8 cellular contexts compared by ENCODE assay signal in the genomic region with DNA sequence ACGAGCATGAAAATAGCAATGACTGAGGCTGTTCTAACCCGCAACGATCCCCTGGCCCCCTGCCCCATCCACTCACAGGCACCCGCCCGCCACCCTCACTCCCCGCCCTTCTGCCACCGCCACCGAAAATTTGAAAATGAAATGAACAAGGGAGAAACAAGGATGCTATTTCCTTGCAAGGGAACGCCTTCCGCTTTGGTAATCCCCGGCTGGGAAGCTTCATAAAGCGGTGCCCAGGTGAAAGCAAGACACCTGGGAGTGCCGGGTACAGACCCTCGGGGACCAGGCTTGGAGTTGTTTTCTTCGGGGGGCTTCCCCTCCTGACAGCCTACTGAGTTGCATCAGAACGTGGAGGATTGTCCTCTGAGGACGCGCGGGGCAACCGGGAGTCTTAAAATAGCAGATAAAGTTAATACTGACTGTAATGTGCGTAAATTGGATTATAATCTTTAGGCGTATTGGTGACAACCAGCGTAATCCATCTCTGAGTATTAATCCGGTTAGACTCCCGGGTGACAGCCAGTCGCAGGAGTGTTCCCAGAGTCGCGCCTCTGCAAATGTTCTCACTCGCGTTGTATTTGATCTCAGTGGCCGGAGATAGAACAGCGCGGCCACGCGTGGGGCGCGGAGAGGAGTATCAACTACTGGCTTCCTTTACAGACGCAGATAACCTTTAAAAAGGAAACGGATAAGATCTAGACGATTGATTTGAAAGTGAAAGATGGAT. TPM values are rescaled to one million over a fixed set of nuclear protein-coding genes. Genes with fewer than 3 reads are reported as not detected.
DNase-seq lines count a peak whose midpoint lies in the region; ATAC-seq and TF ChIP-seq lines count a peak whose summit lies in the region.

No MANE protein-coding gene starts in this region.

- peak in 25 of 56 donors; percentile 6 to 40 (median 19) for TF ChIP-seq CTCF in dorsolateral prefrontal cortex (IDR thresholded peaks at IDR 0.05 in 54 of 56, conservative IDR thresholded peaks at IDR 0.05 in 2 of 56; ENCODE audit: low read depth in 1 of 56, partially characterized antibody in 56 of 56)

- no peak overlapping the region for H2BK15ac ChIP-seq in mesendoderm (replicated peaks; ENCODE audit: low read depth)

- intact Hi-C loops in dorsolateral prefrontal cortex (cut with DNase I): loop anchor here (2.0 to 5.0 kb wide), 6 partner anchors 62 to 696 kb away; a partner anchor contains a TSS

- H3K56ac ChIP-seq in mesendoderm (ENCODE audit: low read length): peak overlapping the region; percentile 78

- no peak overlapping the region for H4K8ac ChIP-seq in mesendoderm (ENCODE audit: low read depth, low read length)

- DNase-seq in HT1080 (ENCODE audit: low read depth): peak; percentile 13
- DNase-seq in activated CD4-positive, CD25-positive, alpha-beta regulatory T cell treated with anti-CD3 and anti-CD28 coated beads, Interleukin-2, amount 50 U/mL, for 72 hours: peak; percentile 60
- peak in 9 of 10 donors; percentile 24 to 56 (median 49) for DNase-seq in dorsolateral prefrontal cortex
- peak; percentile 14 for DNase-seq in mesendoderm
- DNase-seq in stimulated activated CD8-positive, alpha-beta memory T cell treated with anti-CD3 and anti-CD28 coated beads, Interleukin-2, amount 100 ng/mL, for 1 hour (ENCODE audit: low read depth in 2 of 2): peak; percentile 17 to 40
- no peak for DNase-seq in SHP77 (lab: John Stamatoyannopoulos, UW)
- no peak for DNase-seq in NCI-H446 treated with DMSO at 0.1 percent for 48 hours (lab: John Stamatoyannopoulos, UW)

- no peak overlapping the region for H2AK5ac ChIP-seq in mesendoderm (ENCODE audit: low read length)

- peak overlapping the region; percentile 72 for H3K4me2 ChIP-seq in mesendoderm (ENCODE audit: low read length)

- no peaks in the 10 kb centered on the region for H3K27me3 ChIP-seq in dorsolateral prefrontal cortex
- peaks cover 18% of the 10 kb centered on the region for H3K27me3 ChIP-seq in mesendoderm (ENCODE audit: insufficient read depth, low read length, poor library complexity)

- WGBS in mesendoderm (ENCODE audit: extremely low coverage, insufficient coverage, low lambda C conversion rate): no CpG with 5 or more reads among the region's 40 CpGs

- H3K36me3 ChIP-seq in mesendoderm (ENCODE audit: control insufficient read depth, insufficient read depth, low read length): no peaks in the 10 kb centered on the region

- no peak overlapping the region for H4K5ac ChIP-seq in mesendoderm (ENCODE audit: low read length)

- no peak overlapping the region for H3K23ac ChIP-seq in mesendoderm (ENCODE audit: low read length)

- no peak overlapping the region for H3K4ac ChIP-seq in mesendoderm (ENCODE audit: low read depth, low read length)

- peaks cover 3% of the 10 kb centered on the region for H3K4me1 ChIP-seq in mesendoderm (ENCODE audit: control insufficient read depth, low read depth, low read length)

- H3K9ac ChIP-seq in mesendoderm (ENCODE audit: low read length): peak overlapping the region; percentile 32

- peak; percentile 17 for ATAC-seq in GM18861 (IDR thresholded peaks at IDR 0.05; ENCODE audit: unreplicated experiment)

- H3K79me1 ChIP-seq in mesendoderm (ENCODE audit: low read length): no peaks in the 10 kb centered on the region

- no peaks in the 10 kb centered on the region for H3K79me2 ChIP-seq in mesendoderm (ENCODE audit: control insufficient read depth, insufficient read depth, low read length)

- H2BK120ac ChIP-seq in mesendoderm (ENCODE audit: low read depth, low read length): no peak overlapping the region

- H3K4me3 ChIP-seq in dorsolateral prefrontal cortex: peak overlapping the region; percentile 61 to 97 (median 90)
- peak overlapping the region; percentile 18 for H3K4me3 ChIP-seq in mesendoderm (ENCODE audit: low read length)

- no peak overlapping the region for H3K18ac ChIP-seq in mesendoderm (ENCODE audit: low read length)

- no peak overlapping the region for H2BK5ac ChIP-seq in mesendoderm (ENCODE audit: low read length)

- H3K27ac ChIP-seq in dorsolateral prefrontal cortex (peak overlapping the region in 40 of 59 donors; percentile 12 to 99 (median 98)), mesendoderm (ENCODE audit: low read depth, low read length) (no peak overlapping the region)

RNA-seq across cellular contexts. Expression of a gene that starts 0.9 kb away (rescaled TPM):
- total RNA-seq in HT1080 (2014; rRNA removed; shearing (Covaris generic)): 20.0 and 23.1 TPM in 2 replicates
- 15.7 and 15.9 TPM in 2 replicates for polyA plus RNA-seq in HT1080 (2015; cell fraction: cytosol; rRNA removed)
- 8.8 and 9.3 TPM in 2 replicates for polyA plus RNA-seq in HT1080 (2015; cell fraction: nucleus; rRNA removed)
- 10 to 100 TPM; 18.6 to 58.3 (median 34.2) TPM for total RNA-seq in dorsolateral prefrontal cortex
- 1.8 TPM for polyA plus RNA-seq in mesendoderm (2013, experiment 1 of 2)
- polyA plus RNA-seq in mesendoderm (2013, experiment 2 of 2): 2.0 TPM

Comparison
In these comparisons a context has a peak if more than half of its experiments do, and no peak if none do; other contexts are left out.
1. DNase-seq: peak in HT1080 (single experiment), activated CD4-positive, CD25-positive, alpha-beta regulatory T cell treated with anti-CD3 and anti-CD28 coated beads, Interleukin-2, amount 50 U/mL, for 72 hours (single experiment), dorsolateral prefrontal cortex (9 of 10), mesendoderm (single experiment) and stimulated activated CD8-positive, alpha-beta memory T cell treated with anti-CD3 and anti-CD28 coated beads, Interleukin-2, amount 100 ng/mL, for 1 hour (2 of 2); none in SHP77 (0 of 2) and NCI-H446 treated with DMSO at 0.1 percent for 48 hours (single experiment).